10 cellular contexts compared by ENCODE assay signal in genomic region chr15:52789008-52789600, GRCh38. TPM values are rescaled to one million over a fixed set of nuclear protein-coding genes. Genes with fewer than 3 reads are reported as not detected.
DNase-seq lines count a peak whose midpoint lies in the region; ATAC-seq and TF ChIP-seq lines count a peak whose summit lies in the region.
"Had no signal": no experiment of that assay in that cellular context is flagged by ENCODE, and none has a peak within 500 bp of the region (broad histone marks: within the 10 kb centered on the region; RNA-seq: fewer than 3 reads in every experiment).

No MANE protein-coding gene starts in this region.

- H3K4me3 ChIP-seq in lower lobe of right lung (peak overlapping the region; percentile 50), suprapubic skin (peak overlapping the region; percentile 55)

- TF ChIP-seq POLR2A in suprapubic skin (IDR thresholded peaks at IDR 0.05) = no peak

- DNase-seq in activated T-cell treated with anti-CD3 and anti-CD28 coated beads, Interleukin-2, amount 50 U/mL, for 24 hours = no peak
- no peak for DNase-seq in activated T-cell treated with anti-CD3 and anti-CD28 coated beads for 4 hours
- DNase-seq in lower lobe of right lung = no peak
- peak in 1 of 2 donors; percentile 56 for DNase-seq in suprapubic skin (ENCODE audit: low spot score in 2 of 2)
- no peak for DNase-seq in NCI-H1436 treated with DMSO at 0.1 percent for 48 hours (lab: John Stamatoyannopoulos, UW)
- no peak for DNase-seq in SIG-M5 (lab: John Stamatoyannopoulos, UW)

- no peaks in the 10 kb centered on the region for H3K9me3 Mint-ChIP-seq in activated T-cell treated with anti-CD3 and anti-CD28 coated beads, Interleukin-2, amount 50 U/mL, for 24 hours
- H3K9me3 Mint-ChIP-seq in activated naive CD8-positive, alpha-beta T cell (ENCODE audit: low read depth) = no peaks in the 10 kb centered on the region

- intact Hi-C loops in lower lobe of right lung (cut with DNase I) = no loop called here

- peaks cover 27% of the 10 kb centered on the region for H3K4me1 ChIP-seq in lower lobe of right lung
- H3K4me1 ChIP-seq in suprapubic skin = peaks cover 63% of the 10 kb centered on the region

- H3K27ac ChIP-seq in lower lobe of right lung (no peak overlapping the region), suprapubic skin (no peak overlapping the region)
- H3K27ac ChIP-seq: VCaP had no signal

- H3K27me3 ChIP-seq in lower lobe of right lung (ENCODE audit: low read depth) = peaks cover 92% of the 10 kb centered on the region
- peaks cover 99% of the 10 kb centered on the region for H3K27me3 ChIP-seq in suprapubic skin

- H3K4me1 Mint-ChIP-seq in activated T-cell treated with anti-CD3 and anti-CD28 coated beads, Interleukin-2, amount 50 U/mL, for 24 hours (ENCODE audit: low read depth) = peaks cover 44% of the 10 kb centered on the region
- H3K4me1 Mint-ChIP-seq in activated naive CD8-positive, alpha-beta T cell (ENCODE audit: low read depth) = peaks cover 26% of the 10 kb centered on the region

- no peak for TF ChIP-seq CTCF in lower lobe of right lung (IDR thresholded peaks at IDR 0.05)
- no peak for TF ChIP-seq CTCF in suprapubic skin (IDR thresholded peaks at IDR 0.05)

- 3% methylated on average over 10 of the region's 37 CpGs for WGBS in suprapubic skin

- H3K27me3 Mint-ChIP-seq in activated T-cell treated with anti-CD3 and anti-CD28 coated beads, Interleukin-2, amount 50 U/mL, for 24 hours = peaks cover 94% of the 10 kb centered on the region
- H3K27me3 Mint-ChIP-seq in activated naive CD8-positive, alpha-beta T cell = peaks cover 37% of the 10 kb centered on the region

- H3K36me3 ChIP-seq in lower lobe of right lung (no peaks in the 10 kb centered on the region), suprapubic skin (no peaks in the 10 kb centered on the region)

- ATAC-seq in lower lobe of right lung (no peak), HG03378 (IDR thresholded peaks at IDR 0.05; ENCODE audit: unreplicated experiment) (no peak)

- H3K27ac Mint-ChIP-seq in activated T-cell treated with anti-CD3 and anti-CD28 coated beads, Interleukin-2, amount 50 U/mL, for 24 hours = no peak overlapping the region
- H3K27ac Mint-ChIP-seq in activated naive CD8-positive, alpha-beta T cell = no peak overlapping the region

- H3K4me3 Mint-ChIP-seq in activated T-cell treated with anti-CD3 and anti-CD28 coated beads, Interleukin-2, amount 50 U/mL, for 24 hours = peak overlapping the region; percentile 55
- H3K4me3 Mint-ChIP-seq in activated naive CD8-positive, alpha-beta T cell = peak overlapping the region; percentile 76

- no peaks in the 10 kb centered on the region for H3K36me3 Mint-ChIP-seq in activated T-cell treated with anti-CD3 and anti-CD28 coated beads, Interleukin-2, amount 50 U/mL, for 24 hours (ENCODE audit: low read depth)
- H3K36me3 Mint-ChIP-seq in activated naive CD8-positive, alpha-beta T cell = no peaks in the 10 kb centered on the region

- no peak for TF ChIP-seq EP300 in suprapubic skin (IDR thresholded peaks at IDR 0.05)

- H3K9me3 ChIP-seq in lower lobe of right lung = no peaks in the 10 kb centered on the region
- H3K9me3 ChIP-seq in suprapubic skin = no peaks in the 10 kb centered on the region

RNA-seq across cellular contexts. Expression of gene ONECUT1, which starts 1.0 kb away (rescaled TPM):
- total RNA-seq in lower lobe of right lung (not detected), suprapubic skin (under 1 TPM in 1 of 4 donors, not detected in 3; 0.29 TPM)
- total RNA-seq: dermis microvascular lymphatic vessel endothelial cell had no signal
